Comparison of ENCODE assay signal across 1 cellular context in genomic region chr12:24562761-24563392, GRCh38.
TF ChIP-seq lines count a peak whose summit lies in the region.

No MANE protein-coding gene starts in this region.

TF ChIP-seq in HEK293, 187 proteins besides CTCF, POLR2A, EP300 and RAD21 (continued from another document):
- TF ChIP-seq PRDM6 (tag by site-specific recombination; IDR thresholded peaks at IDR 0.05) (0 out of 2 replicates have a peak, but pooled peaks have one; percentile 23), ZFP41 (tag by site-specific recombination; IDR thresholded peaks at IDR 0.05; ENCODE audit: borderline replicate concordance) (no peak), ZNF621 (tag by site-specific recombination; IDR thresholded peaks at IDR 0.05) (no peak), ZNF692 (tag by site-specific recombination; IDR thresholded peaks at IDR 0.05) (peak; percentile 38), ZNF561 (tag by site-specific recombination; IDR thresholded peaks at IDR 0.05; ENCODE audit: borderline replicate concordance) (peak; percentile 42; the same call in 1 of the 2 replicates), ZBTB11 (tag by site-specific recombination; conservative IDR thresholded peaks at IDR 0.05; ENCODE audit: low read depth) (peak; percentile 18; the same call in 1 of the 2 replicates), ZNF266 (tag by site-specific recombination; IDR thresholded peaks at IDR 0.05; ENCODE audit: low read depth) (no peak), ZXDB (tag by site-specific recombination; IDR thresholded peaks at IDR 0.05) (0 out of 2 replicates have a peak, but pooled peaks have one; percentile 23), SP2 (tag by site-specific recombination; IDR thresholded peaks at IDR 0.05) (no peak), EGR2 (tag by site-specific recombination; IDR thresholded peaks at IDR 0.05; ENCODE audit: low read depth) (no peak)
- TF ChIP-seq, protein P1, sequence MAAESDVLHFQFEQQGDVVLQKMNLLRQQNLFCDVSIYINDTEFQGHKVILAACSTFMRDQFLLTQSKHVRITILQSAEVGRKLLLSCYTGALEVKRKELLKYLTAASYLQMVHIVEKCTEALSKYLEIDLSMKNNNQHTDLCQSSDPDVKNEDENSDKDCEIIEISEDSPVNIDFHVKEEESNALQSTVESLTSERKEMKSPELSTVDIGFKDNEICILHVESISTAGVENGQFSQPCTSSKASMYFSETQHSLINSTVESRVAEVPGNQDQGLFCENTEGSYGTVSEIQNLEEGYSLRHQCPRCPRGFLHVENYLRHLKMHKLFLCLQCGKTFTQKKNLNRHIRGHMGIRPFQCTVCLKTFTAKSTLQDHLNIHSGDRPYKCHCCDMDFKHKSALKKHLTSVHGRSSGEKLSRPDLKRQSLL (tag by site-specific recombination; IDR thresholded peaks at IDR 0.05) = peak; percentile 91
